ENCODE assay signal across 8 cellular contexts in the genomic region with DNA sequence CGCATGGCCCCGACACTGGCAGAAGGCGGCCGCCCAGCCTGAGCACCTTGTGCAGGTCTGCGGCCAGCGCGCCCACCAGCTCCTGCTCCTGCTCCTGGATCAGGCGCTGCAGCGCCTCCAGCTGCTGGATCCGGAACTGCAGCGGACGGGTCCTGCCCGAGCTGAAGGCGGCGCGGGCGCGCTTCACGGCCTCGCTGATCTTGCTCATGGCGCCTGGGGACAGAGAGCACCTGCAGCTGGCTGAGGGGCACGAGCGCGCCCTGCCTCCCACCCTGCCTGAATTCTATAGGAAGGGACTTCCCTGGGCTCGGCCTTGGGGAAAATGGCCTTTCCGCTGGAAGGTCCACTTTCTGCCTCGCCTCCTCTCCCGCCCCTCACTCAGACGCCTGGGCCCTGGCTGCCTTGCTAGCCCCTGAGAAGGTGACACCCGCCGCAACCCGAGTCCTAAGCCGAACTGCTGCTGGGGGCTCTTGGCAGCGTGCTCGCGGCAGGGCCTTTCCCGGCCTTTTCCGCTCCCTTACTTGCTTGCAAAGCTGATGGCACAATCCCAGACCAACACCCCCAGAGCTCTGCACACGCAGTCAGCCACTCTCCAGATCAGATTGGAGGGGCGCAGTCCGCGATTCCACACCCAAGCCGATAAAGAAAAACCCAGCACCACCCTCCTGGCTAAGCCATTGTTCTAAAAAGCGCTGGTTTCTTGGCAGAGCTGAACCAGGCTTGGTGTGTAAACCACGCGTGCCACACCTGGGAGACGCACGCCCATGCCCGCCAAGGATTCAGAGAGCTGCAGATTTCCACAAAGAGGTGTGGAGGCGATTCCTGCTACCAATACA.
DNase-seq lines count a peak whose midpoint lies in the region; TF ChIP-seq lines count a peak whose summit lies in the region.

No MANE protein-coding gene starts in this region.

- DNase-seq in AG08396 (ENCODE audit: low spot score) (peak; percentile 85), GM20000 (ENCODE audit: low spot score) (peak; percentile 91), NCI-H526 (lab: John Stamatoyannopoulos, UW) (peak; percentile 58 to 88), epithelial cell of esophagus (ENCODE audit: low read depth) (peak; percentile 82), midbrain (lab: John Stamatoyannopoulos, UW) (peak; percentile 83), RKO (ENCODE audit: low spot score) (no peak)
- DNase-seq in activated CD8-positive, alpha-beta memory T cell treated with anti-CD3 and anti-CD28 coated beads, Interleukin-2, amount 50 U/mL, for 48 hours: peak; percentile 96
- DNase-seq in stimulated activated CD8-positive, alpha-beta memory T cell treated with anti-CD3 and anti-CD28 coated beads, Interleukin-15, amount 100 ng/mL, for 24 hours (ENCODE audit: low read depth): peak; percentile 63

- TF ChIP-seq CTCF in GM20000 (IDR thresholded peaks at IDR 0.05; ENCODE audit: extremely low read depth, missing control alignments) (peak; percentile 88), epithelial cell of esophagus (IDR thresholded peaks at IDR 0.05; ENCODE audit: insufficient read depth, low read depth, low read length, missing control alignments) (peak; percentile 79)

- H3K4me3 ChIP-seq in epithelial cell of esophagus (ENCODE audit: low read length): peak overlapping the region; percentile 19
